In the genomic region with DNA sequence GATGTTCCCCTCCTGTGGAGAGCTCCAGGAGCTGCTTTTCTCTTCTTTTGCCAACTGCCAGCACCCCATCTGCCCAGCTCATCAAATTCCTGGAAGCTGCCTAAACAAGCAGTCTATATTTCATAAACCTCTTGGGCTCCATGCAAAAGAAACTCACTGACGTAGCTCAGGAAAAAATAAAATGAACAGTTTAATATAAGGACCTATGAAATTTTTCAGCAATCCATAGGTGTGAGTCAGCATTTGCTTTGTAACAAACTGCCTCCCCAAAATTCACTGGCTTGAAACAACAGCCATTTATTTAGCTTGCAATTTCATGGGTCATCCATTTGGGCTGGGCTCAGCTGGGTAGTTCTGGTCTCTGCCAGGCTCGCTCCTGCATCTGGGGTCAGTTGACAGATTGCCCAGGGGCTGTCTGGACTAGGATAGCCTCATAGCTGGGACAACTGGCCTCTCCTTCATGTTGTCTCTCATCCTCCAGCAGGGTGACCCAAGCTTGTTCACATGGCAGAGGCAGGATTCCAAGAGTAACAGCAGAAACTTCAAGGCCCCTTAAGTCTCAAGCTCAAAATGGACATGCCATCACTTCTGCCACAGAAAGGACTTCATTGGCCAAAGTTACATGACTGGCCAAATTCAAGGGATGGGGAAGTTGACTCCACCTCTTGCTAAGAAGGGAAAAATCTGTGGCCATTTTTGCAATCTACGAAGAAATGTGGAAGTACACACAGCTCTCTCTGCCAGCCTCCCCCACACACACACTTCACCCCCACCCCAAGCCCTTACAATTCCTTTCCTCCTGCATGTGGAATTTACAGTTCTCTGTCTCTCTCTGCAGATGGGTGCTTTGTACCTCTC, we compare ENCODE assay signal across 13 cellular contexts. TPM values are rescaled to one million over a fixed set of nuclear protein-coding genes. Genes with fewer than 3 reads are reported as not detected.
DNase-seq lines count a peak whose midpoint lies in the region; ATAC-seq, FAIRE-seq and TF ChIP-seq lines count a peak whose summit lies in the region.
"Had no signal": no experiment of that assay in that cellular context is flagged by ENCODE, and none has a peak within 500 bp of the region (broad histone marks: within the 10 kb centered on the region; RNA-seq: fewer than 3 reads in every experiment).

No MANE protein-coding gene starts in this region.

- peaks cover 26 to 40% of the 10 kb centered on the region in 2 donors for H3K4me1 ChIP-seq in mucosa of rectum (ENCODE audit: control insufficient read depth in 2 of 2, insufficient read depth in 2 of 2, low read length in 2 of 2)

- no peaks in the 10 kb centered on the region for H3K9me3 ChIP-seq in mucosa of rectum (ENCODE audit: control insufficient read depth in 2 of 2, low read length in 2 of 2)
- H3K9me3 ChIP-seq: tibial artery had no signal

- peak overlapping the region; percentile 77 to 84 for H3K27ac ChIP-seq in mucosa of rectum (ENCODE audit: low read depth in 2 of 2, low read length in 2 of 2)

- no peak for FAIRE-seq in frontal cortex (lab: Jason Lieb, UNC)

- no peak for TF ChIP-seq CTCF in cardiac fibroblast (IDR thresholded peaks at IDR 0.05; ENCODE audit: low read depth, low read length)

- ATAC-seq in HG02642 (IDR thresholded peaks at IDR 0.05; ENCODE audit: poor library complexity, unreplicated experiment) (no peak), GM21723 (IDR thresholded peaks at IDR 0.05; ENCODE audit: unreplicated experiment) (no peak)

- no peak overlapping the region for H3K4me3 ChIP-seq in cardiac fibroblast (replicated peaks in 1 of 2; ENCODE audit: low read depth in 2 of 2, low read length in 2 of 2)
- no peak overlapping the region for H3K4me3 ChIP-seq in mucosa of rectum (ENCODE audit: low read length in 2 of 2)
- H3K4me3 ChIP-seq: tibial artery had no signal

- H3K9ac ChIP-seq in mucosa of rectum (ENCODE audit: low read depth in 1 of 2, low read length in 2 of 2): no peak overlapping the region

- DNase-seq in ELF-1 (ENCODE audit: low read depth, low spot score): peak; percentile 45
- peak; percentile 48 to 70 for DNase-seq in NOMO-1 (lab: John Stamatoyannopoulos, UW; ENCODE audit: unreplicated experiment in 2 of 2)
- peak; percentile 31 to 72 for DNase-seq in cardiac fibroblast (ENCODE audit: low read depth in 2 of 2)
- no peak for DNase-seq in frontal cortex (ENCODE audit: low spot score in 2 of 2)
- no peak for DNase-seq in DMS53 (lab: John Stamatoyannopoulos, UW)
- DNase-seq: activated CD4-positive, CD25-positive, alpha-beta regulatory T cell; activated gamma-delta T cell; immature natural killer cell; NCI-H1105; tibial artery had no signal

- no peaks in the 10 kb centered on the region for H3K27me3 ChIP-seq in mucosa of rectum (ENCODE audit: control insufficient read depth in 2 of 2, insufficient read depth in 2 of 2, low read length in 2 of 2)
- H3K27me3 ChIP-seq: tibial artery had no signal

- no peaks in the 10 kb centered on the region for H3K36me3 ChIP-seq in mucosa of rectum (ENCODE audit: control insufficient read depth in 2 of 2, insufficient read depth in 2 of 2, low read length in 2 of 2)
- H3K36me3 ChIP-seq: tibial artery had no signal

RNA-seq across cellular contexts. Expression of gene PVR, which starts 7.9 kb away (rescaled TPM):
- total RNA-seq in frontal cortex: 23.2 TPM

RNA-seq across cellular contexts. Expression of gene IGSF23, which starts 22.4 kb away (rescaled TPM):
- total RNA-seq in frontal cortex: not detected

RNA-seq across cellular contexts. Expression of gene CEACAM19, which starts 35.5 kb away (rescaled TPM):
- 0.82 TPM for total RNA-seq in frontal cortex

Comparison
In these comparisons a context has a peak if more than half of its experiments do, and no peak if none do; other contexts are left out.
1. DNase-seq: peak in ELF-1 (single experiment), NOMO-1 (2 of 2) and cardiac fibroblast (2 of 2); none in frontal cortex (0 of 2) and DMS53 (single experiment).